Comparison of ENCODE assay signal across 1 cellular context in the genomic region with DNA sequence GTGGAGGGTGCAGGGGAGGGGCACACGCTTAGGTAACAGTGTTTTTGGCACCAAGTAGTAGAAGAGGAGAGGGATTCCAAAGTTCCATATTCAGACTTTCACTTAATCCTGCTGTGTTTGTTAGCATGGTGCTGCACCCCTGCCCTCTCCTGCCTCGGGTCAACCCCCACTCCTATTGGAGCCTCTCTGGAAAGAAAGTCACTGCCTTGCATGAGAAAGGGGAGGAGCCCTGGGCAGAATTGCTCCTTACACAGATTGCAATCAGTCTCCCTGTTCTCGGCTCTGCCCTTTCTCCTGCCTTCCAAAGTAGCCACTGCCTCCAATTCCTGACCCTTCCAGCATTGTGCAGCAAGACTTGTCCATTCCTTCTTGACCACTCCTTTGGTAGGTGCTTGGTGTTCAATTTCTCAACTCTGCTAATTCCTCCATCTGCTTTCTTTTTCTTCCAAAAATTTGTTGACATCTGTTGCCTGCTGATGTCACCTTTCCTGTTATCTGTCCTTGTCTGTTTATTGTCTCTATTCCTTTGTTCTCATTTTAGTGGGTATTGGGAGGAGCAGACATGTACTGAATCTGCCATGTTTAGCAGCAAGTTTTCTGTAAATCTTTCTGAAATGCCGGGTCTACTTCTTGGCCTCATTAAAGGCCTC.
TF ChIP-seq lines count a peak whose summit lies in the region.

No MANE protein-coding gene starts in this region.

TF ChIP-seq in K562, 482 proteins besides CTCF, POLR2A, EP300 and RAD21 (continued from another document):
- TF ChIP-seq ZBTB11 (CRISPR knock-in tag; IDR thresholded peaks at IDR 0.05) = no peak
- TF ChIP-seq EGR1 (conservative IDR thresholded peaks at IDR 0.05) = no peak
- TF ChIP-seq NRF1 (conservative IDR thresholded peaks at IDR 0.05 in 1 of 2, IDR thresholded peaks at IDR 0.05 in 1 of 2) = peak in 1 of 2 experiments; percentile 30; a peak in 1 of 4 replicates
- peak; percentile 72; the same call in 1 of the 2 replicates for TF ChIP-seq ATF7 (IDR thresholded peaks at IDR 0.05)
- TF ChIP-seq, protein P1, sequence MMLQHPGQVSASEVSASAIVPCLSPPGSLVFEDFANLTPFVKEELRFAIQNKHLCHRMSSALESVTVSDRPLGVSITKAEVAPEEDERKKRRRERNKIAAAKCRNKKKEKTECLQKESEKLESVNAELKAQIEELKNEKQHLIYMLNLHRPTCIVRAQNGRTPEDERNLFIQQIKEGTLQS (IDR thresholded peaks at IDR 0.05) = peak; percentile 85
- TF ChIP-seq, protein P1 (CRISPR knock-in tag; conservative IDR thresholded peaks at IDR 0.05) = no peak
- TF ChIP-seq NR2C2 (CRISPR knock-in tag; IDR thresholded peaks at IDR 0.05) = no peak
- TF ChIP-seq NR2C2 (tag; IDR thresholded peaks at IDR 0.05) = peak; percentile 32; the same call in 1 of the 2 replicates
- peak; percentile 40; the same call in 1 of the 2 replicates for TF ChIP-seq ARID1B (IDR thresholded peaks at IDR 0.05)
- no peak for TF ChIP-seq ZNF436 (CRISPR knock-in tag; IDR thresholded peaks at IDR 0.05)
- TF ChIP-seq, protein P2, sequence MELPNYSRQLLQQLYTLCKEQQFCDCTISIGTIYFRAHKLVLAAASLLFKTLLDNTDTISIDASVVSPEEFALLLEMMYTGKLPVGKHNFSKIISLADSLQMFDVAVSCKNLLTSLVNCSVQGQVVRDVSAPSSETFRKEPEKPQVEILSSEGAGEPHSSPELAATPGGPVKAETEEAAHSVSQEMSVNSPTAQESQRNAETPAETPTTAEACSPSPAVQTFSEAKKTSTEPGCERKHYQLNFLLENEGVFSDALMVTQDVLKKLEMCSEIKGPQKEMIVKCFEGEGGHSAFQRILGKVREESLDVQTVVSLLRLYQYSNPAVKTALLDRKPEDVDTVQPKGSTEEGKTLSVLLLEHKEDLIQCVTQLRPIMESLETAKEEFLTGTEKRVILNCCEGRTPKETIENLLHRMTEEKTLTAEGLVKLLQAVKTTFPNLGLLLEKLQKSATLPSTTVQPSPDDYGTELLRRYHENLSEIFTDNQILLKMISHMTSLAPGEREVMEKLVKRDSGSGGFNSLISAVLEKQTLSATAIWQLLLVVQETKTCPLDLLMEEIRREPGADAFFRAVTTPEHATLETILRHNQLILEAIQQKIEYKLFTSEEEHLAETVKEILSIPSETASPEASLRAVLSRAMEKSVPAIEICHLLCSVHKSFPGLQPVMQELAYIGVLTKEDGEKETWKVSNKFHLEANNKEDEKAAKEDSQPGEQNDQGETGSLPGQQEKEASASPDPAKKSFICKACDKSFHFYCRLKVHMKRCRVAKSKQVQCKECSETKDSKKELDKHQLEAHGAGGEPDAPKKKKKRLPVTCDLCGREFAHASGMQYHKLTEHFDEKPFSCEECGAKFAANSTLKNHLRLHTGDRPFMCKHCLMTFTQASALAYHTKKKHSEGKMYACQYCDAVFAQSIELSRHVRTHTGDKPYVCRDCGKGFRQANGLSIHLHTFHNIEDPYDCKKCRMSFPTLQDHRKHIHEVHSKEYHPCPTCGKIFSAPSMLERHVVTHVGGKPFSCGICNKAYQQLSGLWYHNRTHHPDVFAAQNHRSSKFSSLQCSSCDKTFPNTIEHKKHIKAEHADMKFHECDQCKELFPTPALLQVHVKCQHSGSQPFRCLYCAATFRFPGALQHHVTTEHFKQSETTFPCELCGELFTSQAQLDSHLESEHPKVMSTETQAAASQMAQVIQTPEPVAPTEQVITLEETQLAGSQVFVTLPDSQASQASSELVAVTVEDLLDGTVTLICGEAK (IDR thresholded peaks at IDR 0.05) = 0 out of 2 replicates have a peak, but pooled peaks have one; percentile 30
- TF ChIP-seq, protein P2 (CRISPR knock-in tag; IDR thresholded peaks at IDR 0.05) = no peak
- TF ChIP-seq NCOA4 (IDR thresholded peaks at IDR 0.05; ENCODE audit: partially characterized antibody) = no peak
- TF ChIP-seq NFYB (IDR thresholded peaks at IDR 0.05; ENCODE audit: extremely low read depth, insufficient read length) = no peak
- peak; percentile 55; the same call in 1 of the 2 replicates for TF ChIP-seq JUND (IDR thresholded peaks at IDR 0.05; ENCODE audit: borderline replicate concordance, low read depth, low read length)
- TF ChIP-seq JUND (tag; IDR thresholded peaks at IDR 0.05; ENCODE audit: borderline replicate concordance, low read depth, low read length) = peak; percentile 53; the same call in 2 of the 3 replicates
- TF ChIP-seq SMARCA4 (IDR thresholded peaks at IDR 0.05) = peak; percentile 56; the same call in 1 of the 2 replicates
- TF ChIP-seq KLF1 (tag; IDR thresholded peaks at IDR 0.05) = no peak
- TF ChIP-seq JUN (IDR thresholded peaks at IDR 0.05; ENCODE audit: borderline replicate concordance, low read depth, low read length) = peak; percentile 59; the same call in 1 of the 2 replicates
- no peak for TF ChIP-seq JUN (CRISPR knock-in tag; IDR thresholded peaks at IDR 0.05; ENCODE audit: borderline replicate concordance)
- TF ChIP-seq ZEB2 (IDR thresholded peaks at IDR 0.05) = 0 out of 2 replicates have a peak, but pooled peaks have one; percentile 42
- peak; percentile 98 for TF ChIP-seq SOX6 (IDR thresholded peaks at IDR 0.05)
